8 cellular contexts compared by ENCODE assay signal in the genomic region with DNA sequence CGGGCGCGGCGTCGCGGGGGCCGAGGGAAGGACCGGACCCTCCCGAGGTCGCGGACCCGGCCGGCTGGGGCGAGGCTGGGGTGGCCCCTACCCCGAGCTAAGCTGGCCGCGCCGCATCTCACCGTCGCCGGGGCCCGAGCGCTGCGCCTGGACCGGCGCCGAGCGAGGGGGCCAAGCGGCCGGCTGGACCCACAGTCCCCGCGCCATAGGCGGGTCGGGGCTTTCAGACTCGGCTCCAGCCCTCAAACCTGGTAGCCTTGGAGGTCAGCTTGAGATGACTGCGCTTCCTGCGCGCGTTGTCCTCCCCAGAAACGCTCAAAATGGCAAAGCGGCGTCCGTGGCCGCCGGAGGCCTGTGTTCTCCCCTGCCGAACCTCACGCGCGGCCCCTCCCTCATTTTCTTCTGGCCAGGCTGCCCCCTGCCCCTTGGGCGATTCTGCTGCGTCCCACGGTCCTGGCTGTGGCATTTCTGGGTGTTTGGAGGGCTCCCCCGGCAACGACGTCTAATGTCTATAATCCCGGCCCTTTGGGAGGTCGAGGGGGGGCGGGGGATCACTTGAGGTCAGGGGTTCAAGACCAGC. TPM values are rescaled to one million over a fixed set of nuclear protein-coding genes. Genes with fewer than 3 reads are reported as not detected.
A peak's percentile ranks its signal among the peaks of the same experiment; 100 is the strongest.
DNase-seq lines count a peak whose midpoint lies in the region; ATAC-seq and TF ChIP-seq lines count a peak whose summit lies in the region.

No MANE protein-coding gene starts in this region.

- WGBS in mammary epithelial cell (ENCODE audit: low coverage, missing lambda C conversion rate) = 6% methylated on average over 20 of the region's 58 CpGs

- TF ChIP-seq CTCF in mammary epithelial cell (conservative IDR thresholded peaks at IDR 0.05 in 1 of 2, IDR thresholded peaks at IDR 0.05 in 1 of 2; ENCODE audit: extremely low read depth in 1 of 2, insufficient read depth in 1 of 2, low read depth in 1 of 2, low read length in 2 of 2) = no peak

- DNase-seq in activated CD4-positive, alpha-beta T cell treated with anti-CD3 and anti-CD28 coated beads, Interleukin-2, amount 10 ng/mL, durations not matched to agents 24 days and 14 days = no peak
- DNase-seq in activated CD4-positive, alpha-beta T cell treated with anti-CD3 and anti-CD28 coated beads for 4 hours = no peak
- DNase-seq in mammary epithelial cell (peak; percentile 33), T-helper 9 cell (no peak), HEK293T (ENCODE audit: extremely low spot score) (no peak)
- no peak for DNase-seq in stimulated activated naive CD4-positive, alpha-beta T cell (lab: John Stamatoyannopoulos, UW)

- CTCF ChIA-PET in mammary epithelial cell (lab: Charles Lee; ENCODE audit: low non-redundant PET) (interaction anchor here (1.0 kb wide), 1 partner anchor 106 kb away, joined by 8 read pairs; no protein-coding TSS in a partner anchor), HEK293T (lab: Yijun Ruan, JAX) (interaction anchor here (0.7 to 2.4 kb wide), 6 partner anchors 20 to 182 kb away, joined by 3 to 8 read pairs (median 4); partner anchors contain the start of gene NPDC1)

- no peaks in the 10 kb centered on the region for H3K9me3 Mint-ChIP-seq in activated CD4-positive, alpha-beta T cell treated with anti-CD3 and anti-CD28 coated beads, Interleukin-2, amount 10 ng/mL, durations not matched to agents 24 days and 14 days

- no TSS peak for BruUV-seq in mammary epithelial cell (replicated peaks; lab: Mats Ljungman, UMichigan)

- H3K27ac Mint-ChIP-seq in activated CD4-positive, alpha-beta T cell treated with anti-CD3 and anti-CD28 coated beads, Interleukin-2, amount 10 ng/mL, durations not matched to agents 24 days and 14 days = peak overlapping the region; percentile 79

- H3K9ac ChIP-seq in mammary epithelial cell (ENCODE audit: insufficient read depth, low read length) (peak overlapping the region; percentile 80), muscle layer of colon (ENCODE audit: low read length) (no peak overlapping the region)

- H3K36me3 Mint-ChIP-seq in activated CD4-positive, alpha-beta T cell treated with anti-CD3 and anti-CD28 coated beads, Interleukin-2, amount 10 ng/mL, durations not matched to agents 24 days and 14 days (ENCODE audit: low read depth) = peaks cover 7% of the 10 kb centered on the region

- H3K4me3 Mint-ChIP-seq in activated CD4-positive, alpha-beta T cell treated with anti-CD3 and anti-CD28 coated beads, Interleukin-2, amount 10 ng/mL, durations not matched to agents 24 days and 14 days = peak overlapping the region; percentile 76

- H3K4me3 ChIP-seq in mammary epithelial cell (replicated peaks in 1 of 3; ENCODE audit: insufficient read depth in 1 of 3, low read depth in 2 of 3, low read length in 3 of 3) (peak overlapping the region; percentile 64 to 83 (median 81)), muscle layer of colon (ENCODE audit: low read depth in 1 of 2, low read length in 2 of 2) (peak overlapping the region; percentile 63 to 79)

- in situ Hi-C loops in mammary epithelial cell (cut with MboI; ENCODE audit: low sequenced_read_pairs in 2 of 2) = no loop called here

- ATAC-seq in HG03558 (IDR thresholded peaks at IDR 0.05; ENCODE audit: extremely low read depth, unreplicated experiment) = peak; percentile 7

- H3K36me3 ChIP-seq in mammary epithelial cell (ENCODE audit: insufficient read depth, low read length) (no peaks in the 10 kb centered on the region), muscle layer of colon (ENCODE audit: insufficient read depth, low read length) (no peaks in the 10 kb centered on the region)

- dilution Hi-C loops in mammary epithelial cell (cut with HindIII; ENCODE audit: low sequenced_read_pairs) = no loop called here

- H3K4me1 ChIP-seq in mammary epithelial cell (ENCODE audit: insufficient read depth, low read length) (peaks cover 14% of the 10 kb centered on the region), muscle layer of colon (ENCODE audit: insufficient read depth, low read length) (peaks cover 9% of the 10 kb centered on the region)

- H3K4me1 Mint-ChIP-seq in activated CD4-positive, alpha-beta T cell treated with anti-CD3 and anti-CD28 coated beads, Interleukin-2, amount 10 ng/mL, durations not matched to agents 24 days and 14 days = peaks cover 22% of the 10 kb centered on the region

- peaks cover 39% of the 10 kb centered on the region for H3K79me2 ChIP-seq in mammary epithelial cell (ENCODE audit: insufficient read depth, low read length)

- POLR2A ChIA-PET in HEK293T (lab: Yijun Ruan, JAX) = interaction anchor here (0.7 to 3.0 kb wide), 40 partner anchors 10 to 422 kb away, joined by 3 to 57 read pairs (median 4); partner anchors contain the start of genes CYSRT1, EXD3, GRIN1 and LRRC26

- H4K20me1 ChIP-seq in mammary epithelial cell (ENCODE audit: insufficient read depth, low read length) = no peaks in the 10 kb centered on the region

- intact Hi-C loops in activated CD4-positive, alpha-beta T cell treated with anti-CD3 and anti-CD28 coated beads, Interleukin-2, amount 10 ng/mL, durations not matched to agents 24 days and 14 days (cut with micrococcal nuclease) = no loop called here
- intact Hi-C loops in mammary epithelial cell (cut with micrococcal nuclease) = no loop called here

- H3K4me2 ChIP-seq in mammary epithelial cell (ENCODE audit: insufficient read depth, low read depth, low read length) = peak overlapping the region; percentile 88

- H3K9me3 ChIP-seq in mammary epithelial cell (replicated peaks; ENCODE audit: insufficient read depth, low read length) (no peaks in the 10 kb centered on the region), muscle layer of colon (ENCODE audit: low read length) (no peaks in the 10 kb centered on the region)

- H3K27me3 Mint-ChIP-seq in activated CD4-positive, alpha-beta T cell treated with anti-CD3 and anti-CD28 coated beads, Interleukin-2, amount 10 ng/mL, durations not matched to agents 24 days and 14 days = peaks cover 7% of the 10 kb centered on the region

- peak overlapping the region; percentile 53 for H3K27ac ChIP-seq in mammary epithelial cell (ENCODE audit: insufficient read depth, low read depth, low read length)
- no peak overlapping the region for H3K27ac ChIP-seq in muscle layer of colon (ENCODE audit: low read depth, low read length)

- peak overlapping the region; percentile 90 for H2AFZ ChIP-seq in mammary epithelial cell (ENCODE audit: low read depth, low read length)

- no peaks in the 10 kb centered on the region for H3K27me3 ChIP-seq in mammary epithelial cell (ENCODE audit: insufficient read depth, low read length)
- peaks cover 0 to 13% of the 10 kb centered on the region in 2 donors for H3K27me3 ChIP-seq in muscle layer of colon (ENCODE audit: control insufficient read depth in 1 of 2, insufficient read depth in 2 of 2, low read length in 2 of 2)

TF ChIP-seq in HEK293T, 16 proteins besides CTCF, POLR2A, EP300 and RAD21:
- TF ChIP-seq LEF1 (IDR thresholded peaks at IDR 0.05; ENCODE audit: borderline replicate concordance) (no peak), TARDBP (IDR thresholded peaks at IDR 0.05) (no peak), FOXM1 (IDR thresholded peaks at IDR 0.05; ENCODE audit: borderline replicate concordance) (no peak), ARNT (IDR thresholded peaks at IDR 0.05) (no peak)

RNA-seq across cellular contexts. Expression of gene GRIN1, which starts 8.7 kb away (rescaled TPM):
- 0.07 TPM in 1 of 2 replicates, not detected in the other for total RNA-seq in activated CD4-positive, alpha-beta T cell treated with anti-CD3 and anti-CD28 coated beads, Interleukin-2, amount 10 ng/mL, durations not matched to agents 24 days and 14 days
- total RNA-seq in mammary epithelial cell = under 1 TPM in 1 of 2 donors, not detected in 1; under 0.01 TPM
- polyA plus RNA-seq in mammary epithelial cell = 0.02 TPM
- not detected for polyA minus RNA-seq in mammary epithelial cell

RNA-seq across cellular contexts. Expression of gene DPP7, which starts 15.7 kb away (rescaled TPM):
- total RNA-seq in activated CD4-positive, alpha-beta T cell treated with anti-CD3 and anti-CD28 coated beads, Interleukin-2, amount 10 ng/mL, durations not matched to agents 24 days and 14 days = 365 and 375 TPM in 2 replicates
- total RNA-seq in mammary epithelial cell = 10 to 100 TPM; 52.3 to 80.7 TPM
- polyA plus RNA-seq in mammary epithelial cell = 43.7 TPM
- 19.0 TPM for polyA minus RNA-seq in mammary epithelial cell

RNA-seq across cellular contexts. Expression of gene LRRC26, which starts 39.6 kb away (rescaled TPM):
- total RNA-seq in activated CD4-positive, alpha-beta T cell treated with anti-CD3 and anti-CD28 coated beads, Interleukin-2, amount 10 ng/mL, durations not matched to agents 24 days and 14 days = not detected in 2 replicates
- under 1 TPM in 1 of 2 donors, not detected in 1; 0.17 TPM for total RNA-seq in mammary epithelial cell
- polyA plus RNA-seq in mammary epithelial cell = not detected
- not detected for polyA minus RNA-seq in mammary epithelial cell

RNA-seq across cellular contexts. Expression of gene TMEM210, which starts 41.6 kb away (rescaled TPM):
- not detected in 2 replicates for total RNA-seq in activated CD4-positive, alpha-beta T cell treated with anti-CD3 and anti-CD28 coated beads, Interleukin-2, amount 10 ng/mL, durations not matched to agents 24 days and 14 days
- not detected for total RNA-seq in mammary epithelial cell
- polyA plus RNA-seq in mammary epithelial cell = not detected
- not detected for polyA minus RNA-seq in mammary epithelial cell

RNA-seq across cellular contexts. Expression of gene MAN1B1, which starts 43.5 kb away (rescaled TPM):
- 49.7 and 50.1 TPM in 2 replicates for total RNA-seq in activated CD4-positive, alpha-beta T cell treated with anti-CD3 and anti-CD28 coated beads, Interleukin-2, amount 10 ng/mL, durations not matched to agents 24 days and 14 days
- 10 to 100 TPM; 62.3 to 67.0 TPM for total RNA-seq in mammary epithelial cell
- 48.3 TPM for polyA plus RNA-seq in mammary epithelial cell
- polyA minus RNA-seq in mammary epithelial cell = 33.1 TPM
